8 cellular contexts compared by ENCODE assay signal in the genomic region with DNA sequence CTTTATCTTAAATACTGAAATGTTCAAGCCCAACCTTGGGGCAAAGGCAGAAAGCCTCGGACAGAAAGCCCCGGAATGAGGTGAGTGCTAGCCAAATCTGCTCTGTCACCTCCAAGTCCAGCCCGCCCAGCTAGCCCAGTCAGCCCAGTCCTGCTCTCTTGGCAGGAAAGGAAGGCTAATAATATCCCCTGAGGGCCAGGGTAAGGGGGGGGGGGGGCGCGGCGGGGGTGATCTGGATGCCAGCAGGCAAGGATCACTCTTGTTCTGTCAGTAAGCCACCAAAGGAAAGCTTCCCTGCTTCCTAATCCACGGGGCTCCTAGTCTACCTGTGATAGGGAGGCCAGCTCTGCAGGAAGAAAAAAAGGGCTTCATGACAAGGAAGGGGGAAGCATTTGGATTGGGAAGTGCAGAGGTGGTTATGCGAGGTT. TPM values are rescaled to one million over a fixed set of nuclear protein-coding genes. Genes with fewer than 3 reads are reported as not detected.
DNase-seq lines count a peak whose midpoint lies in the region; ATAC-seq and TF ChIP-seq lines count a peak whose summit lies in the region.

No MANE protein-coding gene starts in this region.

- peak overlapping the region; percentile 86 for H3K4me3 Mint-ChIP-seq in T-helper 2 cell treated with Interferon-gamma antibody and Interleukin-4, amounts not matched to agents 5 μg/mL and 100 μg/mL, for 36 hours
- H3K4me3 Mint-ChIP-seq in neural crest cell, result peak overlapping the region; percentile 84

- TF ChIP-seq CTCF in SU-DHL-6 (IDR thresholded peaks at IDR 0.05; ENCODE audit: insufficient read depth, low read length, poor library complexity, severe bottlenecking) (no peak), fibroblast of lung (conservative IDR thresholded peaks at IDR 0.05 in 1 of 2, IDR thresholded peaks at IDR 0.05 in 1 of 2; ENCODE audit: low read depth in 1 of 2, low read length in 2 of 2) (no peak), neural crest cell (conservative IDR thresholded peaks at IDR 0.05) (no peak)

- H4K20me1 ChIP-seq in SU-DHL-6 (ENCODE audit: low read depth, low read length) (no peaks in the 10 kb centered on the region), fibroblast of lung (ENCODE audit: control insufficient read depth, extremely low read depth, insufficient read depth, low read length) (no peaks in the 10 kb centered on the region)

- H3K9ac ChIP-seq in SU-DHL-6 (ENCODE audit: low read length), result peak overlapping the region; percentile 71
- no peak overlapping the region for H3K9ac ChIP-seq in fibroblast of lung (ENCODE audit: insufficient read depth, low read length)

- no peaks in the 10 kb centered on the region for H3K27me3 Mint-ChIP-seq in T-helper 2 cell treated with Interferon-gamma antibody and Interleukin-4, amounts not matched to agents 5 μg/mL and 100 μg/mL, for 36 hours (ENCODE audit: low read depth)
- no peaks in the 10 kb centered on the region for H3K27me3 Mint-ChIP-seq in neural crest cell (ENCODE audit: low read depth)

- no peak for ATAC-seq in GM21447 (IDR thresholded peaks at IDR 0.05; ENCODE audit: unreplicated experiment)
- no peak for ATAC-seq in HG03520 (IDR thresholded peaks at IDR 0.05; ENCODE audit: unreplicated experiment)
- no peak for ATAC-seq in HG02623 (IDR thresholded peaks at IDR 0.05; ENCODE audit: unreplicated experiment)

- H3K4me1 ChIP-seq in fibroblast of lung (ENCODE audit: control insufficient read depth, extremely low read depth, insufficient read depth, low read length), result no peaks in the 10 kb centered on the region

- no peaks in the 10 kb centered on the region for H3K9me2 ChIP-seq in SU-DHL-6 (replicated peaks; ENCODE audit: insufficient read depth, low read length)

- no peaks in the 10 kb centered on the region for H3K36me3 Mint-ChIP-seq in T-helper 2 cell treated with Interferon-gamma antibody and Interleukin-4, amounts not matched to agents 5 μg/mL and 100 μg/mL, for 36 hours (ENCODE audit: low read depth)
- no peaks in the 10 kb centered on the region for H3K36me3 Mint-ChIP-seq in neural crest cell (ENCODE audit: low read depth)

- H3K4me2 ChIP-seq in SU-DHL-6 (ENCODE audit: low read depth, low read length, poor library complexity, severe bottlenecking) (peak overlapping the region; percentile 95), fibroblast of lung (ENCODE audit: extremely low read depth, insufficient read depth, low read length) (peak overlapping the region; percentile 96)

- H3K27me3 ChIP-seq in SU-DHL-6 (ENCODE audit: low read length) (no peaks in the 10 kb centered on the region), fibroblast of lung (ENCODE audit: control insufficient read depth, insufficient read depth, low read length) (no peaks in the 10 kb centered on the region)

- no peak overlapping the region for H3K27ac ChIP-seq in SU-DHL-6 (ENCODE audit: low read depth, low read length)
- H3K27ac ChIP-seq in fibroblast of lung (ENCODE audit: insufficient read depth, low read length), result no peak overlapping the region

- no peaks in the 10 kb centered on the region for H3K9me3 Mint-ChIP-seq in T-helper 2 cell treated with Interferon-gamma antibody and Interleukin-4, amounts not matched to agents 5 μg/mL and 100 μg/mL, for 36 hours
- no peaks in the 10 kb centered on the region for H3K9me3 Mint-ChIP-seq in neural crest cell

- H3K9me3 ChIP-seq in SU-DHL-6 (ENCODE audit: insufficient read depth, low read length), result no peaks in the 10 kb centered on the region
- H3K9me3 ChIP-seq in fibroblast of lung (ENCODE audit: control insufficient read depth, insufficient read depth, low read depth, low read length), result no peaks in the 10 kb centered on the region

- H2AFZ ChIP-seq in SU-DHL-6 (ENCODE audit: low read depth, low read length, severe bottlenecking), result peak overlapping the region; percentile 90
- H2AFZ ChIP-seq in fibroblast of lung (ENCODE audit: low read length), result peak overlapping the region; percentile 78

- no peak for DNase-seq in T-helper 2 cell treated with Interferon-gamma antibody and Interleukin-4, amounts not matched to agents 5 μg/mL and 100 μg/mL, for 36 hours (ENCODE audit: low spot score)
- DNase-seq in T-helper 2 cell (no peak), fibroblast of lung (ENCODE audit: low read depth in 2 of 2) (peak in 1 of 2 donors; percentile 54), neural crest cell (ENCODE audit: low read depth, low spot score) (no peak)

- peak overlapping the region; percentile 28 for H3K27ac Mint-ChIP-seq in T-helper 2 cell treated with Interferon-gamma antibody and Interleukin-4, amounts not matched to agents 5 μg/mL and 100 μg/mL, for 36 hours
- H3K27ac Mint-ChIP-seq in neural crest cell (ENCODE audit: unreplicated experiment), result no peak overlapping the region

- peak overlapping the region; percentile 80 for H3K4me3 ChIP-seq in SU-DHL-6 (ENCODE audit: insufficient read depth, low read length, poor library complexity, severe bottlenecking)
- H3K4me3 ChIP-seq in fibroblast of lung (replicated peaks in 1 of 4; ENCODE audit: control extremely low read depth in 1 of 4, insufficient read depth in 1 of 4, low read depth in 3 of 4, low read length in 4 of 4), result peak overlapping the region; percentile 75 to 82 (median 78)

- peaks cover 37% of the 10 kb centered on the region; the same call in 1 of the 2 replicates for H3F3A ChIP-seq in SU-DHL-6 (ENCODE audit: insufficient read depth)

- no peaks in the 10 kb centered on the region for H3K36me3 ChIP-seq in SU-DHL-6 (ENCODE audit: low read length)
- no peaks in the 10 kb centered on the region for H3K36me3 ChIP-seq in fibroblast of lung (ENCODE audit: control insufficient read depth, insufficient read depth, low read length)

- no peaks in the 10 kb centered on the region; the same call in none of the 2 replicates for H3K79me2 ChIP-seq in SU-DHL-6 (ENCODE audit: insufficient read depth, low read length)
- H3K79me2 ChIP-seq in fibroblast of lung (ENCODE audit: control insufficient read depth, insufficient read depth, low read length), result no peaks in the 10 kb centered on the region

- H3K4me1 Mint-ChIP-seq in T-helper 2 cell treated with Interferon-gamma antibody and Interleukin-4, amounts not matched to agents 5 μg/mL and 100 μg/mL, for 36 hours (ENCODE audit: low read depth), result peaks cover 17% of the 10 kb centered on the region
- H3K4me1 Mint-ChIP-seq in neural crest cell, result peaks cover 29% of the 10 kb centered on the region

RNA-seq across cellular contexts. Expression of a gene that starts 1.1 kb away (rescaled TPM):
- total RNA-seq in fibroblast of lung (19.3 and 37.8 TPM in 2 replicates), neural crest cell (34.9 and 37.3 TPM in 2 replicates)
- polyA plus RNA-seq in fibroblast of lung, result 37.8 and 40.8 TPM in 2 replicates
- 26.8 and 29.7 TPM in 2 replicates for polyA plus RNA-seq in fibroblast of lung (2012)
- 52.6 and 61.2 TPM in 2 replicates for polyA minus RNA-seq in fibroblast of lung (ENCODE audit: low replicate concordance)

RNA-seq across cellular contexts. Expression of a gene that starts 28.8 kb away (rescaled TPM):
- total RNA-seq in fibroblast of lung, result 4.6 and 8.3 TPM in 2 replicates
- 13.4 and 24.0 TPM in 2 replicates for polyA plus RNA-seq in fibroblast of lung
- polyA plus RNA-seq in fibroblast of lung (2012), result 8.5 and 15.8 TPM in 2 replicates
- 1.5 and 5.7 TPM in 2 replicates for polyA minus RNA-seq in fibroblast of lung (ENCODE audit: low replicate concordance)
- 29.1 and 30.6 TPM in 2 replicates for total RNA-seq in neural crest cell
